ENCODE assay signal across 1 cellular context in the genomic region with DNA sequence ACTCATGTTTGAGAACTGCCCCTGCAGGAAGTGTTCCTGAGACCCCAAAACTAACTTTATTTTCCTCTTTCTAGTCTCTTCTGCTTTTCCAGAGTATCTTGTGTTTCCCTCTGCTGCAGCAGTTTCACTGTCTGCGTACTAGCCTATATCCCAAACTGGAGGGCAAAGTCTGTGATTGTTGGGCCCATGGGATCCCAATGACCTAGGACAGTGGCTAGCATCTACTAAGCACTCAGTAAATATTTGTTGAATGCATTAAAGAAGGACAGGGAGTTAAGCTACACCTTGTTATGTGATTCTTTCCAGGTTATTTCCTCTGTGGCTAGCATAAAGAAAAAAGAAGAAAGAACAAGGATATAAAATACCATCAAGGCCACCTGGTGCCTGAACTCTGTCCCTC.
A peak's percentile ranks its signal among the peaks of the same experiment; 100 is the strongest.
TF ChIP-seq lines count a peak whose summit lies in the region.

No MANE protein-coding gene starts in this region.

TF ChIP-seq in HepG2, 621 proteins besides CTCF, POLR2A, EP300 and RAD21 (continued from another document and continues in another):
- TF ChIP-seq ZBTB39 (CRISPR knock-in tag; IDR thresholded peaks at IDR 0.05) (no peak), NCOA1 (CRISPR knock-in tag; IDR thresholded peaks at IDR 0.05) (no peak), ZNF362 (CRISPR knock-in tag; IDR thresholded peaks at IDR 0.05; ENCODE audit: borderline replicate concordance) (no peak; the same call in 1 of the 2 replicates), FOXO1 (CRISPR knock-in tag; IDR thresholded peaks at IDR 0.05) (peak; percentile 41; the same call in 1 of the 2 replicates), ZFP41 (CRISPR knock-in tag; IDR thresholded peaks at IDR 0.05; ENCODE audit: borderline replicate concordance) (no peak), SETDB1 (CRISPR knock-in tag; IDR thresholded peaks at IDR 0.05; ENCODE audit: borderline replicate concordance) (no peak), RBM22 (optimal IDR thresholded peaks at IDR 0.05; ENCODE audit: low read length) (no peak), DNMT3B (CRISPR knock-in tag; conservative IDR thresholded peaks at IDR 0.05) (0 out of 2 replicates have a peak, but pooled peaks have one; percentile 33), ZNF142 (CRISPR knock-in tag; IDR thresholded peaks at IDR 0.05) (no peak), REPIN1 (CRISPR knock-in tag; IDR thresholded peaks at IDR 0.05; ENCODE audit: borderline replicate concordance, low read depth) (peak; percentile 61; the same call in 1 of the 2 replicates), ZNF263 (CRISPR knock-in tag; IDR thresholded peaks at IDR 0.05) (no peak), ZNF512B (CRISPR knock-in tag; IDR thresholded peaks at IDR 0.05; ENCODE audit: borderline replicate concordance) (peak; percentile 64; the same call in 1 of the 2 replicates), NFRKB (IDR thresholded peaks at IDR 0.05) (no peak), SMAD3 (CRISPR knock-in tag; IDR thresholded peaks at IDR 0.05) (0 out of 2 replicates have a peak, but pooled peaks have one; percentile 23), FOSL1 (CRISPR knock-in tag; IDR thresholded peaks at IDR 0.05; ENCODE audit: borderline replicate concordance) (no peak), MIER2 (CRISPR knock-in tag; IDR thresholded peaks at IDR 0.05) (peak; percentile 67; the same call in 1 of the 2 replicates), JUNB (CRISPR knock-in tag; IDR thresholded peaks at IDR 0.05; ENCODE audit: borderline replicate concordance) (no peak), ZBTB7A (CRISPR knock-in tag; IDR thresholded peaks at IDR 0.05) (no peak), ZFP1 (CRISPR knock-in tag; IDR thresholded peaks at IDR 0.05) (no peak), CSRNP2 (CRISPR knock-in tag; conservative IDR thresholded peaks at IDR 0.05; ENCODE audit: low read depth) (no peak), HNF4G (IDR thresholded peaks at IDR 0.05; ENCODE audit: borderline replicate concordance, low read depth, low read length) (peak; percentile 74), HNF4G (CRISPR knock-in tag; IDR thresholded peaks at IDR 0.05; ENCODE audit: borderline replicate concordance, low read depth) (peak; percentile 87; the same call in 1 of the 2 replicates), KAT8 (CRISPR knock-in tag; IDR thresholded peaks at IDR 0.05) (no peak), PAF1 (CRISPR knock-in tag; IDR thresholded peaks at IDR 0.05) (no peak), ZNF383 (CRISPR knock-in tag; IDR thresholded peaks at IDR 0.05; ENCODE audit: borderline replicate concordance) (no peak), ATF1 (CRISPR knock-in tag; IDR thresholded peaks at IDR 0.05) (peak; percentile 52; the same call in 1 of the 2 replicates), KLF16 (CRISPR knock-in tag; IDR thresholded peaks at IDR 0.05) (0 out of 4 replicates have a peak, but pooled peaks of 1 of the 2 experiments have one; percentile 24), ZNF75D (CRISPR knock-in tag; IDR thresholded peaks at IDR 0.05; ENCODE audit: borderline replicate concordance) (no peak), SNAPC2 (CRISPR knock-in tag; IDR thresholded peaks at IDR 0.05) (no peak), RXRB (CRISPR knock-in tag; IDR thresholded peaks at IDR 0.05; ENCODE audit: borderline replicate concordance) (peak; percentile 75), FOXP1 (IDR thresholded peaks at IDR 0.05) (no peak), FOXP1 (CRISPR knock-in tag; IDR thresholded peaks at IDR 0.05) (peak; percentile 80; the same call in 1 of the 2 replicates), ZNF672 (CRISPR knock-in tag; IDR thresholded peaks at IDR 0.05) (no peak), ISL2 (CRISPR knock-in tag; IDR thresholded peaks at IDR 0.05) (peak; percentile 94)
- TF ChIP-seq, protein P1, sequence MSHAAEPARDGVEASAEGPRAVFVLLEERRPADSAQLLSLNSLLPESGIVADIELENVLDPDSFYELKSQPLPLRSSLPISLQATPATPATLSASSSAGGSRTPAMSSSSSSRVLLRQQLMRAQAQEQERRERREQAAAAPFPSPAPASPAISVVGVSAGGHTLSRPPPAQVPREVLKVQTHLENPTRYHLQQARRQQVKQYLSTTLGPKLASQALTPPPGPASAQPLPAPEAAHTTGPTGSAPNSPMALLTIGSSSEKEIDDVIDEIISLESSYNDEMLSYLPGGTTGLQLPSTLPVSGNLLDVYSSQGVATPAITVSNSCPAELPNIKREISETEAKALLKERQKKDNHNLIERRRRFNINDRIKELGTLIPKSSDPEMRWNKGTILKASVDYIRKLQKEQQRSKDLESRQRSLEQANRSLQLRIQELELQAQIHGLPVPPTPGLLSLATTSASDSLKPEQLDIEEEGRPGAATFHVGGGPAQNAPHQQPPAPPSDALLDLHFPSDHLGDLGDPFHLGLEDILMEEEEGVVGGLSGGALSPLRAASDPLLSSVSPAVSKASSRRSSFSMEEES (CRISPR knock-in tag; IDR thresholded peaks at IDR 0.05): no peak
- TF ChIP-seq, protein P2, sequence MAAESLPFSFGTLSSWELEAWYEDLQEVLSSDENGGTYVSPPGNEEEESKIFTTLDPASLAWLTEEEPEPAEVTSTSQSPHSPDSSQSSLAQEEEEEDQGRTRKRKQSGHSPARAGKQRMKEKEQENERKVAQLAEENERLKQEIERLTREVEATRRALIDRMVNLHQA (CRISPR knock-in tag; IDR thresholded peaks at IDR 0.05): no peak
- TF ChIP-seq, protein P3, sequence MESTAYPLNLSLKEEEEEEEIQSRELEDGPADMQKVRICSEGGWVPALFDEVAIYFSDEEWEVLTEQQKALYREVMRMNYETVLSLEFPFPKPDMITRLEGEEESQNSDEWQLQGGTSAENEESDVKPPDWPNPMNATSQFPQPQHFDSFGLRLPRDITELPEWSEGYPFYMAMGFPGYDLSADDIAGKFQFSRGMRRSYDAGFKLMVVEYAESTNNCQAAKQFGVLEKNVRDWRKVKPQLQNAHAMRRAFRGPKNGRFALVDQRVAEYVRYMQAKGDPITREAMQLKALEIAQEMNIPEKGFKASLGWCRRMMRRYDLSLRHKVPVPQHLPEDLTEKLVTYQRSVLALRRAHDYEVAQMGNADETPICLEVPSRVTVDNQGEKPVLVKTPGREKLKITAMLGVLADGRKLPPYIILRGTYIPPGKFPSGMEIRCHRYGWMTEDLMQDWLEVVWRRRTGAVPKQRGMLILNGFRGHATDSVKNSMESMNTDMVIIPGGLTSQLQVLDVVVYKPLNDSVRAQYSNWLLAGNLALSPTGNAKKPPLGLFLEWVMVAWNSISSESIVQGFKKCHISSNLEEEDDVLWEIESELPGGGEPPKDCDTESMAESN (CRISPR knock-in tag; conservative IDR thresholded peaks at IDR 0.05): no peak
- TF ChIP-seq, protein P4, sequence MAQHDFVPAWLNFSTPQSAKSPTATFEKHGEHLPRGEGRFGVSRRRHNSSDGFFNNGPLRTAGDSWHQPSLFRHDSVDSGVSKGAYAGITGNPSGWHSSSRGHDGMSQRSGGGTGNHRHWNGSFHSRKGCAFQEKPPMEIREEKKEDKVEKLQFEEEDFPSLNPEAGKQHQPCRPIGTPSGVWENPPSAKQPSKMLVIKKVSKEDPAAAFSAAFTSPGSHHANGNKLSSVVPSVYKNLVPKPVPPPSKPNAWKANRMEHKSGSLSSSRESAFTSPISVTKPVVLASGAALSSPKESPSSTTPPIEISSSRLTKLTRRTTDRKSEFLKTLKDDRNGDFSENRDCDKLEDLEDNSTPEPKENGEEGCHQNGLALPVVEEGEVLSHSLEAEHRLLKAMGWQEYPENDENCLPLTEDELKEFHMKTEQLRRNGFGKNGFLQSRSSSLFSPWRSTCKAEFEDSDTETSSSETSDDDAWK (CRISPR knock-in tag; IDR thresholded peaks at IDR 0.05): no peak
- TF ChIP-seq, protein P5, sequence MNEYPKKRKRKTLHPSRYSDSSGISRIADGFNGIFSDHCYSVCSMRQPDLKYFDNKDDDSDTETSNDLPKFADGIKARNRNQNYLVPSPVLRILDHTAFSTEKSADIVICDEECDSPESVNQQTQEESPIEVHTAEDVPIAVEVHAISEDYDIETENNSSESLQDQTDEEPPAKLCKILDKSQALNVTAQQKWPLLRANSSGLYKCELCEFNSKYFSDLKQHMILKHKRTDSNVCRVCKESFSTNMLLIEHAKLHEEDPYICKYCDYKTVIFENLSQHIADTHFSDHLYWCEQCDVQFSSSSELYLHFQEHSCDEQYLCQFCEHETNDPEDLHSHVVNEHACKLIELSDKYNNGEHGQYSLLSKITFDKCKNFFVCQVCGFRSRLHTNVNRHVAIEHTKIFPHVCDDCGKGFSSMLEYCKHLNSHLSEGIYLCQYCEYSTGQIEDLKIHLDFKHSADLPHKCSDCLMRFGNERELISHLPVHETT (CRISPR knock-in tag; conservative IDR thresholded peaks at IDR 0.05): no peak
